16 cellular contexts compared by ENCODE assay signal in the genomic region with DNA sequence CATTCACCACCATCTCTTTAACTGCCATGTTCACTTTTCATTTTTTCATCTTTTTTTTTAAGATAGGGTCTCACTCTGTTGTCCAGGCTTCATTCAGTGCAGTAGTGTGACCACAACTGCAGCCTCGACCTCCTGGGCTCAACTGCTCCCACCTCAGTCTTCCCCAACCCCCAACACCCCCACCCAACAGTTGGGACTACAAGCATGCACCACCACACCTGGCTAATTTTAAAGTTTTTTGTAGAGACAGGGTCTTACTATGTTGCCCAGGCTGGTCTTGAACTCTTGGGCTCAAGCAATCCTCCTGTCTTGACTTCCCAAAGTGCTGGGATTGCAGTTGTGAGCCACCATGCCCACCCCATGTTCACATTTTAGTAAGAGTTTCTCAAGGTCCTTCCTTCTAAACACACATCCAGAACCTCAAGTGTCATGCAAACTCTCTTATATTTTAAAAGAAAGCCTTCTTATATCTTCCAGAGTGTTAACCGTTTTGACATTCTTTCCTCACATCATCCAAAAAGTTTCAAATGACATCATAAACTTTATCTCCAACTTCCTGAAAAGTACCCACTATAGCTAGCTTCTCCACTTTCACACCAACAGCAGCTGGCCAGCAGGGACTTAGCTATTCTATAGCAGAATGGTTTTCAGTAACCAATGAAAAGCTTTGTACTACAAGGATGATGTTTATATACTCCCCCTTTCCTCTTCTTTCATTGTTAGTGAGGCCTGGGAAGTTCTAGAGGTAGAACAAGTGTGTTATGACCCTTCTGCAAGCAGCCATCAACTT. TPM values are rescaled to one million over a fixed set of nuclear protein-coding genes. Genes with fewer than 3 reads are reported as not detected.
DNase-seq lines count a peak whose midpoint lies in the region; ATAC-seq and TF ChIP-seq lines count a peak whose summit lies in the region.
"Had no signal": no experiment of that assay in that cellular context is flagged by ENCODE, and none has a peak within 500 bp of the region (broad histone marks: within the 10 kb centered on the region; RNA-seq: fewer than 3 reads in every experiment).

No MANE protein-coding gene starts in this region.

- BruUV-seq in Panc1 (replicated peaks; lab: Mats Ljungman, UMichigan) = no TSS peak

- DNase-seq in CD1c-positive myeloid dendritic cell (ENCODE audit: extremely low spot score) = peak; percentile 36
- DNase-seq in Panc1 (ENCODE audit: low read depth, low spot score) = no peak
- DNase-seq in fibroblast of pulmonary artery (ENCODE audit: low read depth) = peak; percentile 62
- DNase-seq in COLO668 (lab: John Stamatoyannopoulos, UW; ENCODE audit: unreplicated experiment) = no peak
- no peak for DNase-seq in HPDE6-E6E7 (ENCODE audit: extremely low spot score)
- DNase-seq in upper lobe of left lung = no peak
- DNase-seq: caudate nucleus; CD4-positive, alpha-beta T cell; pancreas; T1000; testis had no signal

- no peak overlapping the region for H3K4me3 ChIP-seq in HEK293 (ENCODE audit: low read depth, low read length)
- H3K4me3 ChIP-seq in Panc1 (ENCODE audit: low read depth in 2 of 2, low read length in 2 of 2) = no peak overlapping the region
- no peak overlapping the region for H3K4me3 ChIP-seq in fibroblast of pulmonary artery (replicated peaks; ENCODE audit: low read depth, low read length)
- H3K4me3 ChIP-seq in upper lobe of left lung = no peak overlapping the region
- H3K4me3 ChIP-seq: pancreas, testis had no signal

- H3K27me3 ChIP-seq in Panc1 (ENCODE audit: control insufficient read depth, insufficient read depth, low read length) (no peaks in the 10 kb centered on the region), upper lobe of left lung (no peaks in the 10 kb centered on the region)
- H3K27me3 ChIP-seq: pancreas, testis had no signal

- POLR2A ChIA-PET in HEK293 (lab: Yijun Ruan, JAX) = interaction anchor here (0.6 to 0.7 kb wide), 2 partner anchors 19 to 47 kb away, joined by 4 read pairs; no protein-coding TSS in a partner anchor
- POLR2A ChIA-PET in Panc1 (lab: Charles Lee) = interaction anchor here (0.6 kb wide), 1 partner anchor 29 kb away, joined by 3 read pairs; no protein-coding TSS in a partner anchor

- H3K9me3 ChIP-seq in HEK293 (ENCODE audit: control insufficient read depth, insufficient read depth, low read depth, low read length) (no peaks in the 10 kb centered on the region), Panc1 (ENCODE audit: control insufficient read depth, insufficient read depth, low read depth, low read length) (no peaks in the 10 kb centered on the region), upper lobe of left lung (no peaks in the 10 kb centered on the region)
- H3K9me3 ChIP-seq: pancreas, testis had no signal

- ATAC-seq in Panc1 (peak; percentile 64), GM18498 (IDR thresholded peaks at IDR 0.05; ENCODE audit: unreplicated experiment) (no peak), upper lobe of left lung (ENCODE audit: low FRiP score in 2 of 2) (no peak)
- ATAC-seq: activated naive CD4-positive, alpha-beta T cell treated with anti-CD3 and anti-CD28 coated beads, Interleukin-2, amount 50 U/mL, for 72 hours; pancreas had no signal

- CTCF ChIA-PET in HEK293 (lab: Yijun Ruan, JAX) (interaction anchor here (0.5 to 2.7 kb wide), 6 partner anchors 23 to 283 kb away, joined by 3 to 19 read pairs (median 4); no protein-coding TSS in a partner anchor), Panc1 (lab: Charles Lee) (interaction anchor here (0.6 to 1.3 kb wide), 4 partner anchors 10 to 30 kb away, joined by 3 to 4 read pairs (median 4); no protein-coding TSS in a partner anchor)

- in situ Hi-C loops in Panc1 (cut with HindIII; ENCODE audit: low pct_unique_long_range_greater_than_20kb, low sequenced_read_pairs) = no loop called here

- 69 to 71% methylated on average over 2 of the region's 2 CpGs for WGBS in upper lobe of left lung, 2 donors

- no peak for TF ChIP-seq EP300 in upper lobe of left lung (IDR thresholded peaks at IDR 0.05)

- H3K36me3 ChIP-seq in HEK293 (ENCODE audit: control insufficient read depth in 2 of 2, insufficient read depth in 1 of 2, low read length in 2 of 2) = peaks cover 0 to 8% of the 10 kb centered on the region in 2 experiments; a peak in 1 of 3 replicates
- H3K36me3 ChIP-seq in Panc1 (ENCODE audit: control insufficient read depth, insufficient read depth, low read length) = no peaks in the 10 kb centered on the region
- H3K36me3 ChIP-seq in upper lobe of left lung = no peaks in the 10 kb centered on the region
- H3K36me3 ChIP-seq: pancreas had no signal

- no peak for TF ChIP-seq POLR2A in upper lobe of left lung (IDR thresholded peaks at IDR 0.05)

- TF ChIP-seq CTCF in HEK293 (tag by site-specific recombination; IDR thresholded peaks at IDR 0.05) (no peak), Panc1 (IDR thresholded peaks at IDR 0.05) (no peak), fibroblast of pulmonary artery (IDR thresholded peaks at IDR 0.05; ENCODE audit: low read length, missing control alignments) (no peak), upper lobe of left lung (IDR thresholded peaks at IDR 0.05) (no peak)

- H3K4me1 ChIP-seq in HEK293 (ENCODE audit: control insufficient read depth, insufficient read depth, low read length) (peaks cover 6% of the 10 kb centered on the region; the same call in 1 of the 2 replicates), Panc1 (ENCODE audit: control insufficient read depth, insufficient read depth, low read length) (no peaks in the 10 kb centered on the region), upper lobe of left lung (peaks cover 0 to 5% (median 2%) of the 10 kb centered on the region in 4 donors)
- H3K4me1 ChIP-seq: pancreas, testis had no signal

- H3K27ac ChIP-seq in HEK293 (ENCODE audit: extremely low read depth, low read depth, low read length) (no peak overlapping the region), Panc1 (ENCODE audit: low read length) (no peak overlapping the region), upper lobe of left lung (no peak overlapping the region)
- H3K27ac ChIP-seq: epithelial cell of prostate, KMS-11, pancreas, testis had no signal

- intact Hi-C loops in Panc1 (cut with micrococcal nuclease; ENCODE audit: unreplicated experiment) = no loop called here

TF ChIP-seq in HEK293, 187 proteins besides CTCF, POLR2A, EP300 and RAD21 (continues in another document):
- TF ChIP-seq, protein P1, sequence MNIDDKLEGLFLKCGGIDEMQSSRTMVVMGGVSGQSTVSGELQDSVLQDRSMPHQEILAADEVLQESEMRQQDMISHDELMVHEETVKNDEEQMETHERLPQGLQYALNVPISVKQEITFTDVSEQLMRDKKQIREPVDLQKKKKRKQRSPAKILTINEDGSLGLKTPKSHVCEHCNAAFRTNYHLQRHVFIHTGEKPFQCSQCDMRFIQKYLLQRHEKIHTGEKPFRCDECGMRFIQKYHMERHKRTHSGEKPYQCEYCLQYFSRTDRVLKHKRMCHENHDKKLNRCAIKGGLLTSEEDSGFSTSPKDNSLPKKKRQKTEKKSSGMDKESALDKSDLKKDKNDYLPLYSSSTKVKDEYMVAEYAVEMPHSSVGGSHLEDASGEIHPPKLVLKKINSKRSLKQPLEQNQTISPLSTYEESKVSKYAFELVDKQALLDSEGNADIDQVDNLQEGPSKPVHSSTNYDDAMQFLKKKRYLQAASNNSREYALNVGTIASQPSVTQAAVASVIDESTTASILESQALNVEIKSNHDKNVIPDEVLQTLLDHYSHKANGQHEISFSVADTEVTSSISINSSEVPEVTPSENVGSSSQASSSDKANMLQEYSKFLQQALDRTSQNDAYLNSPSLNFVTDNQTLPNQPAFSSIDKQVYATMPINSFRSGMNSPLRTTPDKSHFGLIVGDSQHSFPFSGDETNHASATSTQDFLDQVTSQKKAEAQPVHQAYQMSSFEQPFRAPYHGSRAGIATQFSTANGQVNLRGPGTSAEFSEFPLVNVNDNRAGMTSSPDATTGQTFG (tag by site-specific recombination; IDR thresholded peaks at IDR 0.05; ENCODE audit: borderline replicate concordance) = no peak
- TF ChIP-seq ZNF354C (tag by site-specific recombination; IDR thresholded peaks at IDR 0.05; ENCODE audit: borderline replicate concordance, low read depth) (no peak), ZNF416 (tag by site-specific recombination; IDR thresholded peaks at IDR 0.05) (no peak), ZFP69B (tag by site-specific recombination; IDR thresholded peaks at IDR 0.05) (no peak), ATF2 (tag by site-specific recombination; IDR thresholded peaks at IDR 0.05; ENCODE audit: low read depth) (peak; percentile 88), ZBTB49 (tag by site-specific recombination; IDR thresholded peaks at IDR 0.05; ENCODE audit: low read depth) (no peak), ZNF776 (tag by site-specific recombination; IDR thresholded peaks at IDR 0.05; ENCODE audit: borderline replicate concordance) (no peak)

RNA-seq across cellular contexts. Expression of gene TRAF4, which starts 49.3 kb away (rescaled TPM):
- 108 TPM for total RNA-seq in Panc1 (2021; ENCODE audit: unreplicated experiment)
- 83.8 TPM for polyA plus RNA-seq in Panc1 (2012; ENCODE audit: insufficient read length)
- total RNA-seq in upper lobe of left lung = 10 to 100 TPM; 34.8 to 84.9 (median 64.1) TPM

RNA-seq across cellular contexts. Expression of gene FAM222B, which starts 49.5 kb away (rescaled TPM):
- total RNA-seq in Panc1 (2021; ENCODE audit: unreplicated experiment) (38.5 TPM), upper lobe of left lung (10 to 100 TPM; 16.8 to 23.1 (median 20.1) TPM)
- 30.9 TPM for polyA plus RNA-seq in Panc1 (2012; ENCODE audit: insufficient read length)

Comparison
In these comparisons a context has a peak if more than half of its experiments do, and no peak if none do; other contexts are left out.
1. DNase-seq: peak in CD1c-positive myeloid dendritic cell (single experiment) and fibroblast of pulmonary artery (single experiment); none in Panc1 (single experiment), COLO668 (single experiment), HPDE6-E6E7 (single experiment) and upper lobe of left lung (0 of 2).